In genomic region chr10:25076501-25077197, GRCh38 we compare ENCODE assay signal across 2 cellular contexts.
TF ChIP-seq lines count a peak whose summit lies in the region.

No MANE protein-coding gene starts in this region.

TF ChIP-seq in HepG2, 621 proteins besides CTCF, POLR2A, EP300 and RAD21:
- TF ChIP-seq ATF1 (CRISPR knock-in tag; IDR thresholded peaks at IDR 0.05) (no peak), ZBTB2 (CRISPR knock-in tag; IDR thresholded peaks at IDR 0.05; ENCODE audit: low read depth) (no peak), HNRNPL (IDR thresholded peaks at IDR 0.05; ENCODE audit: low read depth, low read length) (no peak), TAF1 (CRISPR knock-in tag; IDR thresholded peaks at IDR 0.05) (no peak), ZSCAN22 (CRISPR knock-in tag; IDR thresholded peaks at IDR 0.05) (no peak), ZSCAN9 (CRISPR knock-in tag; IDR thresholded peaks at IDR 0.05; ENCODE audit: borderline replicate concordance) (no peak), ZBED4 (CRISPR knock-in tag; IDR thresholded peaks at IDR 0.05; ENCODE audit: borderline replicate concordance) (no peak), IRX3 (CRISPR knock-in tag; IDR thresholded peaks at IDR 0.05; ENCODE audit: borderline replicate concordance, low read depth) (no peak), NR2F6 (IDR thresholded peaks at IDR 0.05) (no peak), NR2F6 (CRISPR knock-in tag; IDR thresholded peaks at IDR 0.05) (no peak), NCOA5 (CRISPR knock-in tag; IDR thresholded peaks at IDR 0.05) (no peak)
TF ChIP-seq in HepG2: peak in this region for 0.

TF ChIP-seq in K562, 482 proteins besides CTCF, POLR2A, EP300 and RAD21:
- no peak for TF ChIP-seq HDAC3 (IDR thresholded peaks at IDR 0.05; ENCODE audit: borderline replicate concordance, partially characterized antibody)
- TF ChIP-seq MAFG (tag; conservative IDR thresholded peaks at IDR 0.05): peak; percentile 26; the same call in 1 of the 2 replicates
- peak; percentile 49 for TF ChIP-seq FOSL1 (tag; conservative IDR thresholded peaks at IDR 0.05)
- TF ChIP-seq HMBOX1 (IDR thresholded peaks at IDR 0.05): 0 out of 2 replicates have a peak, but pooled peaks have one; percentile 50
- TF ChIP-seq MYNN (IDR thresholded peaks at IDR 0.05): no peak
- no peak for TF ChIP-seq MYNN (CRISPR knock-in tag; IDR thresholded peaks at IDR 0.05)
- peak; percentile 30; the same call in 1 of the 2 replicates for TF ChIP-seq SOX6 (IDR thresholded peaks at IDR 0.05)
- TF ChIP-seq RBM17 (IDR thresholded peaks at IDR 0.05; ENCODE audit: borderline replicate concordance, low read depth, low read length): no peak
- TF ChIP-seq SETDB1 (IDR thresholded peaks at IDR 0.05; ENCODE audit: low read length): no peak
- no peak for TF ChIP-seq BRCA1 (IDR thresholded peaks at IDR 0.05)
- no peak for TF ChIP-seq BRCA1 (CRISPR knock-in tag; IDR thresholded peaks at IDR 0.05)
- no peak for TF ChIP-seq RFX7 (CRISPR knock-in tag; IDR thresholded peaks at IDR 0.05)
- no peak for TF ChIP-seq ESRRA (IDR thresholded peaks at IDR 0.05; ENCODE audit: borderline replicate concordance, low read depth)
- no peak for TF ChIP-seq RUNX1 (IDR thresholded peaks at IDR 0.05; ENCODE audit: low read depth)
- TF ChIP-seq BACH1 (tag; IDR thresholded peaks at IDR 0.05): no peak
- no peak for TF ChIP-seq GMEB1 (CRISPR knock-in tag; IDR thresholded peaks at IDR 0.05)
- no peak for TF ChIP-seq POLR3A (IDR thresholded peaks at IDR 0.05; ENCODE audit: borderline replicate concordance, extremely low read depth, insufficient read depth, insufficient read length)
- TF ChIP-seq ZNF282 (CRISPR knock-in tag; IDR thresholded peaks at IDR 0.05): no peak
- TF ChIP-seq MYC (IDR thresholded peaks at IDR 0.05; ENCODE audit: low read depth, low read length): no peak
- no peak for TF ChIP-seq MYC (CRISPR knock-in tag; IDR thresholded peaks at IDR 0.05; ENCODE audit: borderline replicate concordance, low read depth)
- no peak for TF ChIP-seq EZH2 (IDR thresholded peaks at IDR 0.05; ENCODE audit: borderline replicate concordance, low read depth, low read length)
- peak; percentile 27; the same call in 1 of the 2 replicates for TF ChIP-seq SMARCA4 (IDR thresholded peaks at IDR 0.05)
- peak; percentile 43 for TF ChIP-seq DPF2 (IDR thresholded peaks at IDR 0.05)
- TF ChIP-seq ATF7 (IDR thresholded peaks at IDR 0.05): no peak
- TF ChIP-seq L3MBTL2 (IDR thresholded peaks at IDR 0.05): 0 out of 2 replicates have a peak, but pooled peaks have one; percentile 9
- no peak for TF ChIP-seq PRPF4 (IDR thresholded peaks at IDR 0.05; ENCODE audit: insufficient read depth, low read depth, low read length, poor library complexity, severe bottlenecking)
- TF ChIP-seq NRF1 (conservative IDR thresholded peaks at IDR 0.05 in 1 of 2, IDR thresholded peaks at IDR 0.05 in 1 of 2): no peak
- no peak for TF ChIP-seq ZNF24 (IDR thresholded peaks at IDR 0.05)
- TF ChIP-seq ZEB2 (IDR thresholded peaks at IDR 0.05): peak; percentile 51; the same call in 1 of the 2 replicates
- TF ChIP-seq HDAC1 (IDR thresholded peaks at IDR 0.05): peak in 1 of 2 experiments; percentile 60; a peak in 1 of 4 replicates
- TF ChIP-seq CREB5 (CRISPR knock-in tag; IDR thresholded peaks at IDR 0.05): no peak
- TF ChIP-seq NR1H2 (CRISPR knock-in tag; IDR thresholded peaks at IDR 0.05): no peak
- TF ChIP-seq NFE2 (IDR thresholded peaks at IDR 0.05; ENCODE audit: low read depth): no peak; the same call in 1 of the 2 replicates
- TF ChIP-seq CLOCK (CRISPR knock-in tag; IDR thresholded peaks at IDR 0.05; ENCODE audit: borderline replicate concordance): no peak
- TF ChIP-seq SMARCE1 (IDR thresholded peaks at IDR 0.05): 0 out of 2 replicates have a peak, but pooled peaks have one; percentile 34
- TF ChIP-seq POLR2H (tag; IDR thresholded peaks at IDR 0.05; ENCODE audit: low read depth): no peak
- no peak for TF ChIP-seq STAT5A (IDR thresholded peaks at IDR 0.05; ENCODE audit: borderline replicate concordance, low read length)
- TF ChIP-seq JUN (IDR thresholded peaks at IDR 0.05; ENCODE audit: borderline replicate concordance, low read depth, low read length): no peak
- TF ChIP-seq JUN (CRISPR knock-in tag; IDR thresholded peaks at IDR 0.05; ENCODE audit: borderline replicate concordance): no peak
- no peak for TF ChIP-seq TGIF2 (CRISPR knock-in tag; IDR thresholded peaks at IDR 0.05)
- TF ChIP-seq JUND (IDR thresholded peaks at IDR 0.05; ENCODE audit: borderline replicate concordance, low read depth, low read length): 0 out of 2 replicates have a peak, but pooled peaks have one; percentile 4
- no peak for TF ChIP-seq JUND (tag; IDR thresholded peaks at IDR 0.05; ENCODE audit: borderline replicate concordance, low read depth, low read length)
